In the genomic region with DNA sequence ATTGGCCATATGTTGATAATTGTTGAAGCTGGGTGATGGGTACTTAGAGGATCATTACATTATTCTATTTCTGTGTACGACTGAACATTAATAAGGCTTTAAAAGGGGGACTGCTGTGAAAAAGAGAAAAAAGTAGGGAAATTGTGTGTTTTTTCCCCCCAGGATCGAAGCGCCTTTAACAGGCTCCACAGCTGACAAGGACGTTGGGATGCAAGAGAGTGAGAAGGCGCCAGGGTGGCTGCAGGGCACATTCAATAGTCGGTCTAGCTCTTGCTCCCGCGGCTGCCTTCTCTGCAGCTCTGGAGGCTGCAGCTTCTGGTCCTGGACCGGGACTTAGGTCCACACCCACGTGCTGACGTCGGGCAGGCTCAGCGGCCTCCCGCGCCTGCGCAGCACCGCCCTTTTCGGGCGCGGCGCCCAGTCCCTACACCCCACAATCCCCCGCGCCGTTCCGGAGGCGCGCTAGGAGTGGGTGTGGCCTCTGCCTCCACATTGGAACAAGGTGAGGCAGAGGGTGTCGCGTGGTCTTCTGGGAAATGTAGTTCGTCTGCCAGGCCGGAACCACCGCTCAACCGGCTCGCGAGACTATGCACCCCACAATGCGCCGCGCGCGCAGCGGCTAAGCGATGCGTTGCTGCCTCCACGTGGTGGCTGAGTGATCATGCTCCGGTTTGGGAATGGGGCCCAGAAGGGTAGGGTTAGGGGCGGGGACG, we compare ENCODE assay signal across 1 cellular context.
TF ChIP-seq lines count a peak whose summit lies in the region.

No MANE protein-coding gene starts in this region.

TF ChIP-seq in K562, 482 proteins besides CTCF, POLR2A, EP300 and RAD21 (continues in another document):
- TF ChIP-seq MCM2 (IDR thresholded peaks at IDR 0.05; ENCODE audit: low read depth) = no peak
- 0 out of 4 replicates have a peak, but pooled peaks of 1 of the 2 experiments have one; percentile 15 for TF ChIP-seq CSDE1 (IDR thresholded peaks at IDR 0.05)
- TF ChIP-seq, protein P1, sequence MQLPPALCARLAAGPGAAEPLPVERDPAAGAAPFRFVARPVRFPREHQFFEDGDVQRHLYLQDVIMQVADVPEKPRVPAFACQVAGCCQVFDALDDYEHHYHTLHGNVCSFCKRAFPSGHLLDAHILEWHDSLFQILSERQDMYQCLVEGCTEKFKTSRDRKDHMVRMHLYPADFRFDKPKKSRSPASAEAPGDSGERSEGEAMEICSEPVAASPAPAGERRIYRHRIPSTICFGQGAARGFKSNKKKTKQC (CRISPR knock-in tag; IDR thresholded peaks at IDR 0.05) = no peak; the same call in 1 of the 2 replicates
- TF ChIP-seq DACH1 (IDR thresholded peaks at IDR 0.05; ENCODE audit: partially characterized antibody) = no peak
- no peak for TF ChIP-seq CHD1 (IDR thresholded peaks at IDR 0.05; ENCODE audit: low read length)
- TF ChIP-seq ELF1 (tag; IDR thresholded peaks at IDR 0.05) = peak; percentile 94
- no peak for TF ChIP-seq ZNF3 (CRISPR knock-in tag; IDR thresholded peaks at IDR 0.05)
- peak; percentile 82 for TF ChIP-seq RB1 (IDR thresholded peaks at IDR 0.05; ENCODE audit: low read depth)
- no peak for TF ChIP-seq ZNF445 (CRISPR knock-in tag; IDR thresholded peaks at IDR 0.05; ENCODE audit: low read depth)
- TF ChIP-seq FOXM1 (IDR thresholded peaks at IDR 0.05; ENCODE audit: low read depth) = no peak
- TF ChIP-seq FOXM1 (CRISPR knock-in tag; IDR thresholded peaks at IDR 0.05; ENCODE audit: low read depth) = no peak
- TF ChIP-seq, protein P2, sequence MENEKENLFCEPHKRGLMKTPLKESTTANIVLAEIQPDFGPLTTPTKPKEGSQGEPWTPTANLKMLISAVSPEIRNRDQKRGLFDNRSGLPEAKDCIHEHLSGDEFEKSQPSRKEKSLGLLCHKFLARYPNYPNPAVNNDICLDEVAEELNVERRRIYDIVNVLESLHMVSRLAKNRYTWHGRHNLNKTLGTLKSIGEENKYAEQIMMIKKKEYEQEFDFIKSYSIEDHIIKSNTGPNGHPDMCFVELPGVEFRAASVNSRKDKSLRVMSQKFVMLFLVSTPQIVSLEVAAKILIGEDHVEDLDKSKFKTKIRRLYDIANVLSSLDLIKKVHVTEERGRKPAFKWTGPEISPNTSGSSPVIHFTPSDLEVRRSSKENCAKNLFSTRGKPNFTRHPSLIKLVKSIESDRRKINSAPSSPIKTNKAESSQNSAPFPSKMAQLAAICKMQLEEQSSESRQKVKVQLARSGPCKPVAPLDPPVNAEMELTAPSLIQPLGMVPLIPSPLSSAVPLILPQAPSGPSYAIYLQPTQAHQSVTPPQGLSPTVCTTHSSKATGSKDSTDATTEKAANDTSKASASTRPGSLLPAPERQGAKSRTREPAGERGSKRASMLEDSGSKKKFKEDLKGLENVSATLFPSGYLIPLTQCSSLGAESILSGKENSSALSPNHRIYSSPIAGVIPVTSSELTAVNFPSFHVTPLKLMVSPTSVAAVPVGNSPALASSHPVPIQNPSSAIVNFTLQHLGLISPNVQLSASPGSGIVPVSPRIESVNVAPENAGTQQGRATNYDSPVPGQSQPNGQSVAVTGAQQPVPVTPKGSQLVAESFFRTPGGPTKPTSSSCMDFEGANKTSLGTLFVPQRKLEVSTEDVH (IDR thresholded peaks at IDR 0.05; ENCODE audit: low read depth, partially characterized antibody) = no peak
- no peak for TF ChIP-seq PHTF2 (CRISPR knock-in tag; IDR thresholded peaks at IDR 0.05)
- peak; percentile 99 for TF ChIP-seq DEAF1 (CRISPR knock-in tag; IDR thresholded peaks at IDR 0.05)
- TF ChIP-seq NFYB (IDR thresholded peaks at IDR 0.05; ENCODE audit: extremely low read depth, insufficient read length) = no peak
- TF ChIP-seq MBD2 (IDR thresholded peaks at IDR 0.05; ENCODE audit: borderline replicate concordance, low read depth) = peak; percentile 67; the same call in 1 of the 2 replicates
- TF ChIP-seq ZNF224 (CRISPR knock-in tag; IDR thresholded peaks at IDR 0.05) = no peak
- TF ChIP-seq, protein P3, sequence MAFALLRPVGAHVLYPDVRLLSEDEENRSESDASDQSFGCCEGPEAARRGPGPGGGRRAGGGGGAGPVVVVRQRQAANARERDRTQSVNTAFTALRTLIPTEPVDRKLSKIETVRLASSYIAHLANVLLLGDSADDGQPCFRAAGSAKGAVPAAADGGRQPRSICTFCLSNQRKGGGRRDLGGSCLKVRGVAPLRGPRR (CRISPR knock-in tag; IDR thresholded peaks at IDR 0.05) = no peak
- no peak for TF ChIP-seq CBFA2T2 (conservative IDR thresholded peaks at IDR 0.05)
- TF ChIP-seq, protein P4, sequence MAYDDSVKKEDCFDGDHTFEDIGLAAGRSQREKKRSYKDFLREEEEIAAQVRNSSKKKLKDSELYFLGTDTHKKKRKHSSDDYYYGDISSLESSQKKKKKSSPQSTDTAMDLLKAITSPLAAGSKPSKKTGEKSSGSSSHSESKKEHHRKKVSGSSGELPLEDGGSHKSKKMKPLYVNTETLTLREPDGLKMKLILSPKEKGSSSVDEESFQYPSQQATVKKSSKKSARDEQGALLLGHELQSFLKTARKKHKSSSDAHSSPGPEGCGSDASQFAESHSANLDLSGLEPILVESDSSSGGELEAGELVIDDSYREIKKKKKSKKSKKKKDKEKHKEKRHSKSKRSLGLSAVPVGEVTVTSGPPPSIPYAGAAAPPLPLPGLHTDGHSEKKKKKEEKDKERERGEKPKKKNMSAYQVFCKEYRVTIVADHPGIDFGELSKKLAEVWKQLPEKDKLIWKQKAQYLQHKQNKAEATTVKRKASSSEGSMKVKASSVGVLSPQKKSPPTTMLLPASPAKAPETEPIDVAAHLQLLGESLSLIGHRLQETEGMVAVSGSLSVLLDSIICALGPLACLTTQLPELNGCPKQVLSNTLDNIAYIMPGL (CRISPR knock-in tag; IDR thresholded peaks at IDR 0.05) = no peak
- TF ChIP-seq ZNF57 (CRISPR knock-in tag; IDR thresholded peaks at IDR 0.05) = no peak
- TF ChIP-seq IRF2 (CRISPR knock-in tag; IDR thresholded peaks at IDR 0.05) = no peak
- no peak for TF ChIP-seq ZC3H8 (IDR thresholded peaks at IDR 0.05)
- TF ChIP-seq MAFF (IDR thresholded peaks at IDR 0.05; ENCODE audit: low read length) = no peak; the same call in 1 of the 2 replicates
- no peak for TF ChIP-seq FOSL1 (tag; conservative IDR thresholded peaks at IDR 0.05)
- TF ChIP-seq RFX1 (IDR thresholded peaks at IDR 0.05) = no peak
- TF ChIP-seq KLF6 (CRISPR knock-in tag; IDR thresholded peaks at IDR 0.05; ENCODE audit: borderline replicate concordance) = no peak
- no peak for TF ChIP-seq BRD4 (IDR thresholded peaks at IDR 0.05)
- TF ChIP-seq RBBP5 (IDR thresholded peaks at IDR 0.05; ENCODE audit: borderline replicate concordance, insufficient read depth, low read length, poor library complexity, severe bottlenecking) = no peak
- TF ChIP-seq, protein P5, sequence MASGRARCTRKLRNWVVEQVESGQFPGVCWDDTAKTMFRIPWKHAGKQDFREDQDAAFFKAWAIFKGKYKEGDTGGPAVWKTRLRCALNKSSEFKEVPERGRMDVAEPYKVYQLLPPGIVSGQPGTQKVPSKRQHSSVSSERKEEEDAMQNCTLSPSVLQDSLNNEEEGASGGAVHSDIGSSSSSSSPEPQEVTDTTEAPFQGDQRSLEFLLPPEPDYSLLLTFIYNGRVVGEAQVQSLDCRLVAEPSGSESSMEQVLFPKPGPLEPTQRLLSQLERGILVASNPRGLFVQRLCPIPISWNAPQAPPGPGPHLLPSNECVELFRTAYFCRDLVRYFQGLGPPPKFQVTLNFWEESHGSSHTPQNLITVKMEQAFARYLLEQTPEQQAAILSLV (tag; IDR thresholded peaks at IDR 0.05) = no peak
- TF ChIP-seq ZNF77 (CRISPR knock-in tag; IDR thresholded peaks at IDR 0.05) = no peak
- TF ChIP-seq MTF1 (CRISPR knock-in tag; IDR thresholded peaks at IDR 0.05; ENCODE audit: borderline replicate concordance) = no peak
- TF ChIP-seq VEZF1 (CRISPR knock-in tag; IDR thresholded peaks at IDR 0.05) = peak; percentile 61; the same call in 1 of the 2 replicates
- TF ChIP-seq, protein P6, sequence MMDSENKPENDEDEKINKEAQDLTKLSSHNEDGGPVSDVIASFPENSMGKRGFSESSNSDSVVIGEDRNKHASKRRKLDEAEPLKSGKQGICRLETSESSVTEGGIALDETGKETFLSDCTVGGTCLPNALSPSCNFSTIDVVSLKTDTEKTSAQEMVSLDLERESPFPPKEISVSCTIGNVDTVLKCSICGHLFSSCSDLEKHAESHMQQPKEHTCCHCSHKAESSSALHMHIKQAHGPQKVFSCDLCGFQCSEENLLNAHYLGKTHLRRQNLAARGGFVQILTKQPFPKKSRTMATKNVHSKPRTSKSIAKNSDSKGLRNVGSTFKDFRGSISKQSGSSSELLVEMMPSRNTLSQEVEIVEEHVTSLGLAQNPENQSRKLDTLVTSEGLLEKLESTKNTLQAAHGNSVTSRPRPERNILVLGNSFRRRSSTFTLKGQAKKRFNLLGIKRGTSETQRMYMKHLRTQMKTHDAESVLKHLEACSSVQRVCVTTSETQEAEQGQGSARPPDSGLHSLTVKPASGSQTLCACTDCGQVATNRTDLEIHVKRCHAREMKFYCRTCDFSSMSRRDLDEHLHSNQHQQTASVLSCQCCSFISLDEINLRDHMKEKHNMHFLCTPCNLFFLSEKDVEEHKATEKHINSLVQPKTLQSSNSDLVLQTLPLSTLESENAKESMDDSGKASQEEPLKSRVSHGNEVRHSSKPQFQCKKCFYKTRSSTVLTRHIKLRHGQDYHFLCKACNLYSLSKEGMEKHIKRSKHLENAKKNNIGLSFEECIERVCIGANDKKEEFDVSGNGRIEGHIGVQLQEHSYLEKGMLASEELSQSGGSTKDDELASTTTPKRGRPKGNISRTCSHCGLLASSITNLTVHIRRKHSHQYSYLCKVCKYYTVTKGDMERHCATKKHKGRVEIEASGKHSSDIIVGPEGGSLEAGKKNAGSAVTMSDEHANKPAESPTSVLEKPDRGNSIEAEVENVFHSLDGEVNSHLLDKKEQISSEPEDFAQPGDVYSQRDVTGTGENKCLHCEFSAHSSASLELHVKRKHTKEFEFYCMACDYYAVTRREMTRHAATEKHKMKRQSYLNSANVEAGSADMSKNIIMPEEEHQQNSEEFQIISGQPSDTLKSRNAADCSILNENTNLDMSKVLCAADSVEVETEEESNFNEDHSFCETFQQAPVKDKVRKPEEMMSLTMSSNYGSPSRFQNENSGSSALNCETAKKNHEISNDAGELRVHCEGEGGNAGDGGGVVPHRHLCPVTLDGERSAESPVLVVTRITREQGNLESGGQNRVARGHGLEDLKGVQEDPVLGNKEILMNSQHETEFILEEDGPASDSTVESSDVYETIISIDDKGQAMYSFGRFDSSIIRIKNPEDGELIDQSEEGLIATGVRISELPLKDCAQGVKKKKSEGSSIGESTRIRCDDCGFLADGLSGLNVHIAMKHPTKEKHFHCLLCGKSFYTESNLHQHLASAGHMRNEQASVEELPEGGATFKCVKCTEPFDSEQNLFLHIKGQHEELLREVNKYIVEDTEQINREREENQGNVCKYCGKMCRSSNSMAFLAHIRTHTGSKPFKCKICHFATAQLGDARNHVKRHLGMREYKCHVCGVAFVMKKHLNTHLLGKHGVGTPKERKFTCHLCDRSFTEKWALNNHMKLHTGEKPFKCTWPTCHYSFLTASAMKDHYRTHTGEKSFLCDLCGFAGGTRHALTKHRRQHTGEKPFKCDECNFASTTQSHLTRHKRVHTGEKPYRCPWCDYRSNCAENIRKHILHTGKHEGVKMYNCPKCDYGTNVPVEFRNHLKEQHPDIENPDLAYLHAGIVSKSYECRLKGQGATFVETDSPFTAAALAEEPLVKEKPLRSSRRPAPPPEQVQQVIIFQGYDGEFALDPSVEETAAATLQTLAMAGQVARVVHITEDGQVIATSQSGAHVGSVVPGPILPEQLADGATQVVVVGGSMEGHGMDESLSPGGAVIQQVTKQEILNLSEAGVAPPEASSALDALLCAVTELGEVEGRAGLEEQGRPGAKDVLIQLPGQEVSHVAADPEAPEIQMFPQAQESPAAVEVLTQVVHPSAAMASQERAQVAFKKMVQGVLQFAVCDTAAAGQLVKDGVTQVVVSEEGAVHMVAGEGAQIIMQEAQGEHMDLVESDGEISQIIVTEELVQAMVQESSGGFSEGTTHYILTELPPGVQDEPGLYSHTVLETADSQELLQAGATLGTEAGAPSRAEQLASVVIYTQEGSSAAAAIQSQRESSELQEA (IDR thresholded peaks at IDR 0.05; ENCODE audit: low read depth) = no peak
- peak; percentile 83 for TF ChIP-seq ETV1 (tag; conservative IDR thresholded peaks at IDR 0.05; ENCODE audit: low read depth)
- TF ChIP-seq SNIP1 (IDR thresholded peaks at IDR 0.05; ENCODE audit: low read depth) = no peak
- TF ChIP-seq ZNF668 (CRISPR knock-in tag; IDR thresholded peaks at IDR 0.05) = no peak
- no peak for TF ChIP-seq PATZ1 (CRISPR knock-in tag; IDR thresholded peaks at IDR 0.05; ENCODE audit: borderline replicate concordance)
- TF ChIP-seq OTX1 (CRISPR knock-in tag; IDR thresholded peaks at IDR 0.05) = no peak
